In genomic region chr22:20885557-20886323, GRCh38 we compare ENCODE assay signal across 1 cellular context.
TF ChIP-seq lines count a peak whose summit lies in the region.

No MANE protein-coding gene starts in this region.

TF ChIP-seq in HepG2, 621 proteins besides CTCF, POLR2A, EP300 and RAD21 (continued from another document and continues in another):
- TF ChIP-seq ATF4 (CRISPR knock-in tag; IDR thresholded peaks at IDR 0.05) (no peak; a peak in 1 of 4 replicates), SATB2 (CRISPR knock-in tag; IDR thresholded peaks at IDR 0.05) (no peak), ZNF326 (CRISPR knock-in tag; IDR thresholded peaks at IDR 0.05; ENCODE audit: borderline replicate concordance) (peak; percentile 34; the same call in 1 of the 2 replicates), MED1 (CRISPR knock-in tag; IDR thresholded peaks at IDR 0.05) (peak; percentile 75), ZNF282 (IDR thresholded peaks at IDR 0.05; ENCODE audit: partially characterized antibody) (no peak), MIER2 (CRISPR knock-in tag; IDR thresholded peaks at IDR 0.05) (peak; percentile 82; the same call in 1 of the 2 replicates), RBFOX2 (IDR thresholded peaks at IDR 0.05; ENCODE audit: low read depth, low read length) (no peak), ZSCAN21 (CRISPR knock-in tag; IDR thresholded peaks at IDR 0.05; ENCODE audit: borderline replicate concordance) (peak; percentile 80), ZNF619 (CRISPR knock-in tag; IDR thresholded peaks at IDR 0.05) (peak; percentile 93; the same call in 1 of the 2 replicates), ZHX1 (CRISPR knock-in tag; IDR thresholded peaks at IDR 0.05; ENCODE audit: low read depth) (peak; percentile 94), FOSL1 (CRISPR knock-in tag; IDR thresholded peaks at IDR 0.05; ENCODE audit: borderline replicate concordance) (no peak), ATF7 (IDR thresholded peaks at IDR 0.05) (no peak), ATF7 (CRISPR knock-in tag; IDR thresholded peaks at IDR 0.05) (no peak), ZNF501 (CRISPR knock-in tag; IDR thresholded peaks at IDR 0.05) (no peak), ZNF451 (CRISPR knock-in tag; IDR thresholded peaks at IDR 0.05) (peak; percentile 77), SKIL (CRISPR knock-in tag; IDR thresholded peaks at IDR 0.05; ENCODE audit: borderline replicate concordance) (no peak), ZNF552 (CRISPR knock-in tag; IDR thresholded peaks at IDR 0.05; ENCODE audit: borderline replicate concordance) (no peak), ZNF512 (CRISPR knock-in tag; IDR thresholded peaks at IDR 0.05) (peak; percentile 59; the same call in 1 of the 2 replicates), ZNF362 (CRISPR knock-in tag; IDR thresholded peaks at IDR 0.05; ENCODE audit: borderline replicate concordance) (peak; percentile 65; the same call in 1 of the 2 replicates), SRSF4 (IDR thresholded peaks at IDR 0.05; ENCODE audit: low read depth, low read length, poor library complexity, severe bottlenecking) (no peak), ZEB1 (IDR thresholded peaks at IDR 0.05; ENCODE audit: insufficient replicate concordance, low read depth) (no peak), FOXO4 (CRISPR knock-in tag; conservative IDR thresholded peaks at IDR 0.05) (0 out of 2 replicates have a peak, but pooled peaks have one; percentile 72), ZNF512B (CRISPR knock-in tag; IDR thresholded peaks at IDR 0.05; ENCODE audit: borderline replicate concordance) (0 out of 2 replicates have a peak, but pooled peaks have one; percentile 57), ZNF629 (CRISPR knock-in tag; conservative IDR thresholded peaks at IDR 0.05) (no peak), THRA (CRISPR knock-in tag; IDR thresholded peaks at IDR 0.05; ENCODE audit: borderline replicate concordance) (peak; percentile 71; the same call in 1 of the 2 replicates), GABPA (IDR thresholded peaks at IDR 0.05; ENCODE audit: low read depth, low read length) (no peak), GABPA (CRISPR knock-in tag; IDR thresholded peaks at IDR 0.05; ENCODE audit: low read depth) (0 out of 2 replicates have a peak, but pooled peaks have one; percentile 17), NFKB2 (CRISPR knock-in tag; IDR thresholded peaks at IDR 0.05; ENCODE audit: borderline replicate concordance) (peak; percentile 59; the same call in 1 of the 2 replicates), ZBTB14 (CRISPR knock-in tag; IDR thresholded peaks at IDR 0.05) (no peak), ZNF253 (CRISPR knock-in tag; IDR thresholded peaks at IDR 0.05; ENCODE audit: borderline replicate concordance) (no peak), TRAFD1 (CRISPR knock-in tag; IDR thresholded peaks at IDR 0.05; ENCODE audit: borderline replicate concordance) (no peak), KAT2B (IDR thresholded peaks at IDR 0.05; ENCODE audit: borderline replicate concordance, low read depth, low read length) (no peak), ZNF788 (CRISPR knock-in tag; IDR thresholded peaks at IDR 0.05; ENCODE audit: borderline replicate concordance) (peak; percentile 86; the same call in 1 of the 2 replicates), PATZ1 (CRISPR knock-in tag; IDR thresholded peaks at IDR 0.05) (peak; percentile 37; the same call in 1 of the 2 replicates), ZIK1 (CRISPR knock-in tag; IDR thresholded peaks at IDR 0.05; ENCODE audit: borderline replicate concordance, low read depth) (no peak), PHB2 (IDR thresholded peaks at IDR 0.05; ENCODE audit: partially characterized antibody) (no peak)
